In the genomic region with DNA sequence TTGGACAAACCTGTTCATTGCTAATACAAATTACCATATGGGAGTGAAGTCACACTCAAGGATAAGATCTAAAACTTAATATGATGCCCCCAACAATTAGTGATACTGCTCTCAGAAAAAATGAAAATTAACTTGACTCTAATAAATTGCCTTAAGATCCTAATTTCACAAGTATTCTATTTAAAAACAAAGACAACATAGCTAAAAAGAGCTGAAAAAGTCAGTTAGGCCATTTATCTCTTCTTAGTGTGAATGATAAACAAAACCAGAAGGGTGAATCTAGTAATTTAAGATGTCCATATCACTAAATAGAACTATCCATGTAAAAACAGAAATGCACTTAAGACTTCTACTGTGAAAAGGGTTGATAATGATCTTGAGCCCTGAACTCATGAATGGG, we compare ENCODE assay signal across 1 cellular context.
TF ChIP-seq lines count a peak whose summit lies in the region.

No MANE protein-coding gene starts in this region.

TF ChIP-seq in HepG2, 621 proteins besides CTCF, POLR2A, EP300 and RAD21:
- TF ChIP-seq ZC3H4 (CRISPR knock-in tag; IDR thresholded peaks at IDR 0.05; ENCODE audit: borderline replicate concordance), result no peak
- TF ChIP-seq SRSF4 (IDR thresholded peaks at IDR 0.05; ENCODE audit: low read depth, low read length, poor library complexity, severe bottlenecking), result peak; percentile 46
- peak; percentile 33; the same call in 1 of the 2 replicates for TF ChIP-seq PAF1 (CRISPR knock-in tag; IDR thresholded peaks at IDR 0.05)
- TF ChIP-seq, protein P1, sequence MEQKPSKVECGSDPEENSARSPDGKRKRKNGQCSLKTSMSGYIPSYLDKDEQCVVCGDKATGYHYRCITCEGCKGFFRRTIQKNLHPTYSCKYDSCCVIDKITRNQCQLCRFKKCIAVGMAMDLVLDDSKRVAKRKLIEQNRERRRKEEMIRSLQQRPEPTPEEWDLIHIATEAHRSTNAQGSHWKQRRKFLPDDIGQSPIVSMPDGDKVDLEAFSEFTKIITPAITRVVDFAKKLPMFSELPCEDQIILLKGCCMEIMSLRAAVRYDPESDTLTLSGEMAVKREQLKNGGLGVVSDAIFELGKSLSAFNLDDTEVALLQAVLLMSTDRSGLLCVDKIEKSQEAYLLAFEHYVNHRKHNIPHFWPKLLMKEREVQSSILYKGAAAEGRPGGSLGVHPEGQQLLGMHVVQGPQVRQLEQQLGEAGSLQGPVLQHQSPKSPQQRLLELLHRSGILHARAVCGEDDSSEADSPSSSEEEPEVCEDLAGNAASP (CRISPR knock-in tag; IDR thresholded peaks at IDR 0.05; ENCODE audit: borderline replicate concordance), result no peak
- TF ChIP-seq FOXA3 (CRISPR knock-in tag; IDR thresholded peaks at IDR 0.05), result no peak
- TF ChIP-seq, protein P2, sequence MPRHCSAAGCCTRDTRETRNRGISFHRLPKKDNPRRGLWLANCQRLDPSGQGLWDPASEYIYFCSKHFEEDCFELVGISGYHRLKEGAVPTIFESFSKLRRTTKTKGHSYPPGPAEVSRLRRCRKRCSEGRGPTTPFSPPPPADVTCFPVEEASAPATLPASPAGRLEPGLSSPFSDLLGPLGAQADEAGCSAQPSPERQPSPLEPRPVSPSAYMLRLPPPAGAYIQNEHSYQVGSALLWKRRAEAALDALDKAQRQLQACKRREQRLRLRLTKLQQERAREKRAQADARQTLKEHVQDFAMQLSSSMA (CRISPR knock-in tag; IDR thresholded peaks at IDR 0.05), result no peak
- TF ChIP-seq, protein P3, sequence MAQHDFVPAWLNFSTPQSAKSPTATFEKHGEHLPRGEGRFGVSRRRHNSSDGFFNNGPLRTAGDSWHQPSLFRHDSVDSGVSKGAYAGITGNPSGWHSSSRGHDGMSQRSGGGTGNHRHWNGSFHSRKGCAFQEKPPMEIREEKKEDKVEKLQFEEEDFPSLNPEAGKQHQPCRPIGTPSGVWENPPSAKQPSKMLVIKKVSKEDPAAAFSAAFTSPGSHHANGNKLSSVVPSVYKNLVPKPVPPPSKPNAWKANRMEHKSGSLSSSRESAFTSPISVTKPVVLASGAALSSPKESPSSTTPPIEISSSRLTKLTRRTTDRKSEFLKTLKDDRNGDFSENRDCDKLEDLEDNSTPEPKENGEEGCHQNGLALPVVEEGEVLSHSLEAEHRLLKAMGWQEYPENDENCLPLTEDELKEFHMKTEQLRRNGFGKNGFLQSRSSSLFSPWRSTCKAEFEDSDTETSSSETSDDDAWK (CRISPR knock-in tag; IDR thresholded peaks at IDR 0.05), result no peak
- peak; percentile 56 for TF ChIP-seq RBFOX2 (IDR thresholded peaks at IDR 0.05; ENCODE audit: low read depth, low read length)
- TF ChIP-seq HNRNPL (IDR thresholded peaks at IDR 0.05; ENCODE audit: low read depth, low read length), result 0 out of 2 replicates have a peak, but pooled peaks have one; percentile 13
- TF ChIP-seq TARDBP (CRISPR knock-in tag; IDR thresholded peaks at IDR 0.05), result no peak
- no peak for TF ChIP-seq AGO1 (IDR thresholded peaks at IDR 0.05; ENCODE audit: low read depth, low read length, poor library complexity, severe bottlenecking)
- no peak for TF ChIP-seq EED (CRISPR knock-in tag; IDR thresholded peaks at IDR 0.05)
- TF ChIP-seq, protein P4, sequence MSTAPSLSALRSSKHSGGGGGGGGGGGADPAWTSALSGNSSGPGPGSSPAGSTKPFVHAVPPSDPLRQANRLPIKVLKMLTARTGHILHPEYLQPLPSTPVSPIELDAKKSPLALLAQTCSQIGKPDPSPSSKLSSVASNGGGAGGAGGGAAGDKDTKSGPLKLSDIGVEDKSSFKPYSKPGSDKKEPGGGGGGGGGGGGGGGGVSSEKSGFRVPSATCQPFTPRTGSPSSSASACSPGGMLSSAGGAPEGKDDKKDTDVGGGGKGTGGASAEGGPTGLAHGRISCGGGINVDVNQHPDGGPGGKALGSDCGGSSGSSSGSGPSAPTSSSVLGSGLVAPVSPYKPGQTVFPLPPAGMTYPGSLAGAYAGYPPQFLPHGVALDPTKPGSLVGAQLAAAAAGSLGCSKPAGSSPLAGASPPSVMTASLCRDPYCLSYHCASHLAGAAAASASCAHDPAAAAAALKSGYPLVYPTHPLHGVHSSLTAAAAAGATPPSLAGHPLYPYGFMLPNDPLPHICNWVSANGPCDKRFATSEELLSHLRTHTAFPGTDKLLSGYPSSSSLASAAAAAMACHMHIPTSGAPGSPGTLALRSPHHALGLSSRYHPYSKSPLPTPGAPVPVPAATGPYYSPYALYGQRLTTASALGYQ (CRISPR knock-in tag; IDR thresholded peaks at IDR 0.05), result no peak
- TF ChIP-seq ZFP41 (CRISPR knock-in tag; IDR thresholded peaks at IDR 0.05; ENCODE audit: borderline replicate concordance), result no peak
- TF ChIP-seq, protein P5, sequence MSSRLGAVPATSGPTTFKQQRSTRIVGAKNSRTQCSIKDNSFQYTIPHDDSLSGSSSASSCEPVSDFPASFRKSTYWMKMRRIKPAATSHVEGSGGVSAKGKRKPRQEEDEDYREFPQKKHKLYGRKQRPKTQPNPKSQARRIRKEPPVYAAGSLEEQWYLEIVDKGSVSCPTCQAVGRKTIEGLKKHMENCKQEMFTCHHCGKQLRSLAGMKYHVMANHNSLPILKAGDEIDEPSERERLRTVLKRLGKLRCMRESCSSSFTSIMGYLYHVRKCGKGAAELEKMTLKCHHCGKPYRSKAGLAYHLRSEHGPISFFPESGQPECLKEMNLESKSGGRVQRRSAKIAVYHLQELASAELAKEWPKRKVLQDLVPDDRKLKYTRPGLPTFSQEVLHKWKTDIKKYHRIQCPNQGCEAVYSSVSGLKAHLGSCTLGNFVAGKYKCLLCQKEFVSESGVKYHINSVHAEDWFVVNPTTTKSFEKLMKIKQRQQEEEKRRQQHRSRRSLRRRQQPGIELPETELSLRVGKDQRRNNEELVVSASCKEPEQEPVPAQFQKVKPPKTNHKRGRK (CRISPR knock-in tag; IDR thresholded peaks at IDR 0.05), result no peak
- TF ChIP-seq ZNF136 (CRISPR knock-in tag; IDR thresholded peaks at IDR 0.05; ENCODE audit: low read depth), result no peak
- peak; percentile 79 for TF ChIP-seq AGO2 (optimal IDR thresholded peaks at IDR 0.05; ENCODE audit: low read depth, low read length)
- no peak for TF ChIP-seq TBP (CRISPR knock-in tag; IDR thresholded peaks at IDR 0.05)
- TF ChIP-seq, protein P6, sequence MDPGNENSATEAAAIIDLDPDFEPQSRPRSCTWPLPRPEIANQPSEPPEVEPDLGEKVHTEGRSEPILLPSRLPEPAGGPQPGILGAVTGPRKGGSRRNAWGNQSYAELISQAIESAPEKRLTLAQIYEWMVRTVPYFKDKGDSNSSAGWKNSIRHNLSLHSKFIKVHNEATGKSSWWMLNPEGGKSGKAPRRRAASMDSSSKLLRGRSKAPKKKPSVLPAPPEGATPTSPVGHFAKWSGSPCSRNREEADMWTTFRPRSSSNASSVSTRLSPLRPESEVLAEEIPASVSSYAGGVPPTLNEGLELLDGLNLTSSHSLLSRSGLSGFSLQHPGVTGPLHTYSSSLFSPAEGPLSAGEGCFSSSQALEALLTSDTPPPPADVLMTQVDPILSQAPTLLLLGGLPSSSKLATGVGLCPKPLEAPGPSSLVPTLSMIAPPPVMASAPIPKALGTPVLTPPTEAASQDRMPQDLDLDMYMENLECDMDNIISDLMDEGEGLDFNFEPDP (CRISPR knock-in tag; conservative IDR thresholded peaks at IDR 0.05), result no peak
- no peak for TF ChIP-seq REL (CRISPR knock-in tag; conservative IDR thresholded peaks at IDR 0.05)
- TF ChIP-seq CREM (IDR thresholded peaks at IDR 0.05), result no peak
- no peak for TF ChIP-seq CREM (CRISPR knock-in tag; IDR thresholded peaks at IDR 0.05)
- no peak for TF ChIP-seq POLR2G (IDR thresholded peaks at IDR 0.05; ENCODE audit: low read depth, low read length)
- 0 out of 2 replicates have a peak, but pooled peaks have one; percentile 26 for TF ChIP-seq SNAPC2 (CRISPR knock-in tag; IDR thresholded peaks at IDR 0.05)
- no peak for TF ChIP-seq ZNF230 (CRISPR knock-in tag; IDR thresholded peaks at IDR 0.05)
